22 cellular contexts compared by ENCODE assay signal in genomic region chr11:110600322-110600721, GRCh38.
DNase-seq lines count a peak whose midpoint lies in the region; ATAC-seq, FAIRE-seq and TF ChIP-seq lines count a peak whose summit lies in the region.
"Had no signal": no experiment of that assay in that cellular context is flagged by ENCODE, and none has a peak within 500 bp of the region (broad histone marks: within the 10 kb centered on the region; RNA-seq: fewer than 3 reads in every experiment).

No MANE protein-coding gene starts in this region.

- intact Hi-C loops in spleen (cut with DNase I; ENCODE audit: low total_unique reads) = no loop called here
- intact Hi-C loops in vagina (cut with DNase I) = no loop called here

- 86 to 97% (median 92%) methylated on average over 4 of the region's 4 CpGs; no CpG with 5 or more reads in 1 of the 5 donors for WGBS in spleen, 5 donors

- DNase-seq in HTR-8/SVneo (ENCODE audit: insufficient read length, low spot score) (no peak), left lobe of liver (ENCODE audit: low spot score) (peak; percentile 61), spleen (peak; percentile 63), NCI-H1092 treated with DMSO at 0.1 percent for 48 hours (lab: John Stamatoyannopoulos, UW) (no peak), 8988T (no peak), vagina (ENCODE audit: extremely low spot score in 2 of 2) (no peak)
- DNase-seq: CD4-positive, CD25-positive, alpha-beta regulatory T cell; CD8-positive, alpha-beta T cell; DMS 273 treated with DMSO at 0.1 percent for 48 hours; DMS79; EL; GDM1; GM23248; H7 had no signal

- H3K9me3 ChIP-seq in spleen (peaks cover 0 to 24% (median 14%) of the 10 kb centered on the region in 8 donors), vagina (no peaks in the 10 kb centered on the region)

- FAIRE-seq in HTR-8/SVneo (lab: Jason Lieb, UNC) = peak; percentile 48
- FAIRE-seq: A204.1, D721Med, GM12878, GM19239, H1 had no signal

- H3K27ac ChIP-seq in spleen (no peak overlapping the region), vagina (no peak overlapping the region)
- H3K27ac ChIP-seq: BLaER1, C4-2B, GM23248 had no signal

- H3K36me3 ChIP-seq in spleen (no peaks in the 10 kb centered on the region), vagina (peaks cover 0 to 13% of the 10 kb centered on the region in 2 donors)

- TF ChIP-seq POLR2A in spleen (IDR thresholded peaks at IDR 0.05) = no peak
- TF ChIP-seq POLR2A in vagina (IDR thresholded peaks at IDR 0.05) = no peak

- ATAC-seq in left lobe of liver = peak; percentile 96
- ATAC-seq: CD8-positive, alpha-beta T cell; GM12878; HCT116 had no signal

- H3K4me1 ChIP-seq in spleen = no peaks in the 10 kb centered on the region
- H3K4me1 ChIP-seq in vagina = no peaks in the 10 kb centered on the region
- H3K4me1 ChIP-seq: BLaER1 had no signal

- TF ChIP-seq CTCF in spleen (IDR thresholded peaks at IDR 0.05 in 8 of 11, conservative IDR thresholded peaks at IDR 0.05 in 3 of 11) (no peak), vagina (IDR thresholded peaks at IDR 0.05) (no peak)

- H3K27me3 ChIP-seq in spleen (replicated peaks in 1 of 7) (no peaks in the 10 kb centered on the region), vagina (no peaks in the 10 kb centered on the region)
- H3K27me3 ChIP-seq: BLaER1 had no signal

- H3K4me3 ChIP-seq in spleen (no peak overlapping the region), vagina (no peak overlapping the region)
- H3K4me3 ChIP-seq: BLaER1, GM12878, GM23248 had no signal

Comparison
In these comparisons a context has a peak if more than half of its experiments do, and no peak if none do; other contexts are left out.
1. DNase-seq: peak in left lobe of liver (single experiment) and spleen (single experiment); none in HTR-8/SVneo (single experiment), NCI-H1092 treated with DMSO at 0.1 percent for 48 hours (single experiment), 8988T (single experiment) and vagina (0 of 2).